Comparison of ENCODE assay signal across 8 cellular contexts in the genomic region with DNA sequence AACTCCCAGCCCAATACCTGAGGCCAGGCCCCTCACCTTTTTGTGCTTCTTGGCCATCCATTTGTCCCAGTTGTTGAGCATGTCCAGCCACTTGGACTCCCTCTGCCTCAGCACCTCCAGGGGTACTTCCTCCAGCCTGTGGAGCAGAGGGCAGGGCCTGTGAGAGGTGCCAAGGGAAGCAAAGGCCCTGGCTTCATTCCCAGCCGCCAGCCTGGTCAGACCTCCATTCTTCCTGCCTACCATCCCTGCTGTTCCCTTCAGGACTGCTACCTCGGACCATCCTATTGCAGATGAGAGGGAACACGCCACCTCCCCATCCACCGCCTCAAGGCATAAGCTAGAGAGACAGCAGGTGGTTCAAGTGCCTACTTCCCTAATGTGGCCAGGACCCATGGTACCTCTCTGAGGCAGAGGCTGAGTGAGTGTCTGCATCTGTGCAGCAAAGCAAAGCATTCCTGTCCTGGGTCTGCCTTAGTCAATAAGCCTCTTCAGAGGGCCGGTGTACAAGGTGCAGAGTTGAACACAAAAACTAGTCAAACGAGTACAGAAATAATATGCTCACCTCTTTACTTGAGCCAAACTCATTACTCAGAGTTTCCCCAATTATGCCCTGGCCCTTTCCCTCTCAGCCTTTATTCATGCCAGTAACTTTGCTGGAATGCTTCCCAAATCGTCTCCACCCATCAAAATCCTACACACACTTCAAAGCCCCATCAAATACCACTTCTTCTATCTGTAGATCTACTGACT. TPM values are rescaled to one million over a fixed set of nuclear protein-coding genes. Genes with fewer than 3 reads are reported as not detected.
DNase-seq lines count a peak whose midpoint lies in the region; ATAC-seq and TF ChIP-seq lines count a peak whose summit lies in the region.

No MANE protein-coding gene starts in this region.

- peaks cover 86% of the 10 kb centered on the region for H3K4me1 Mint-ChIP-seq in activated CD4-positive, alpha-beta memory T cell treated with anti-CD3 and anti-CD28 coated beads, Interleukin-2, amount 10 ng/mL, durations not matched to agents 7 days and 5 days

- intact Hi-C loops in right cardiac atrium (cut with DNase I): no loop called here

- no peak overlapping the region for H3K4me2 ChIP-seq in SK-N-SH

- 90% methylated on average over 7 of the region's 7 CpGs for WGBS in SK-N-SH (ENCODE audit: low lambda C conversion rate)
- 67% methylated on average over 7 of the region's 7 CpGs for WGBS in right cardiac atrium

- H3K36me3 ChIP-seq in SK-N-SH (replicated peaks in 1 of 2; ENCODE audit: control insufficient read depth in 1 of 2, insufficient read depth in 2 of 2, low read length in 1 of 2) (peaks cover 0 to 5% of the 10 kb centered on the region in 2 experiments), thoracic aorta (peaks cover 4% of the 10 kb centered on the region)

- H3K4me3 ChIP-seq in SK-N-SH (ENCODE audit: low read depth in 2 of 2, low read length in 1 of 2) (no peak overlapping the region), right cardiac atrium (ENCODE audit: low read length) (no peak overlapping the region), thoracic aorta (peak overlapping the region; percentile 4)

- peaks cover 59% of the 10 kb centered on the region for H3K36me3 Mint-ChIP-seq in activated CD4-positive, alpha-beta memory T cell treated with anti-CD3 and anti-CD28 coated beads, Interleukin-2, amount 10 ng/mL, durations not matched to agents 7 days and 5 days (ENCODE audit: low read depth)

- H3K9me3 ChIP-seq in SK-N-SH (no peaks in the 10 kb centered on the region), right cardiac atrium (ENCODE audit: control insufficient read depth, low read length) (no peaks in the 10 kb centered on the region), thoracic aorta (no peaks in the 10 kb centered on the region)

- no peak overlapping the region for H3K9ac ChIP-seq in SK-N-SH

- H3K9me2 ChIP-seq in SK-N-SH: no peaks in the 10 kb centered on the region

- CTCF ChIA-PET in SK-N-SH (lab: Yijun Ruan, JAX): interaction anchor here (1.0 to 1.6 kb wide), 4 partner anchors 12 to 83 kb away, joined by 3 to 9 read pairs (median 4); partner anchors contain the start of genes CASTOR1 and RNF215
- CTCF ChIA-PET in activated CD4-positive, alpha-beta memory T cell treated with anti-CD3 and anti-CD28 coated beads, Interleukin-2, amount 10 ng/mL, durations not matched to agents 7 days and 5 days (lab: Charles Lee): interaction anchor here (2.5 to 9.3 kb wide), 3 partner anchors 15 to 120 kb away, joined by 9 to 89 read pairs (median 9); partner anchors contain the start of genes CASTOR1 and TBC1D10A

- peaks cover 44% of the 10 kb centered on the region for H3K79me2 ChIP-seq in SK-N-SH (ENCODE audit: insufficient read depth)

- TF ChIP-seq CTCF in SK-N-SH (IDR thresholded peaks at IDR 0.05) (no peak), thoracic aorta (IDR thresholded peaks at IDR 0.05) (no peak)

- H3K27ac ChIP-seq in SK-N-SH (ENCODE audit: low read depth in 2 of 2, low read length in 1 of 2): no peak overlapping the region
- peak overlapping the region; percentile 77 for H3K27ac ChIP-seq in right cardiac atrium (ENCODE audit: low read length)
- H3K27ac ChIP-seq in thoracic aorta: peak overlapping the region; percentile 81 to 83

- peak overlapping the region; percentile 78 for H3K4me3 Mint-ChIP-seq in activated CD4-positive, alpha-beta memory T cell treated with anti-CD3 and anti-CD28 coated beads, Interleukin-2, amount 10 ng/mL, durations not matched to agents 7 days and 5 days

- H3K9me3 Mint-ChIP-seq in activated CD4-positive, alpha-beta memory T cell treated with anti-CD3 and anti-CD28 coated beads, Interleukin-2, amount 10 ng/mL, durations not matched to agents 7 days and 5 days: no peaks in the 10 kb centered on the region

- peaks cover 5 to 12% of the 10 kb centered on the region in 2 experiments; a peak in 1 of 4 replicates for H3K4me1 ChIP-seq in SK-N-SH (ENCODE audit: control insufficient read depth in 1 of 2, insufficient read depth in 2 of 2, low read depth in 1 of 2, low read length in 1 of 2)
- peaks cover 47% of the 10 kb centered on the region for H3K4me1 ChIP-seq in right cardiac atrium (ENCODE audit: control insufficient read depth, insufficient read depth, low read length)
- peaks cover 68 to 88% of the 10 kb centered on the region in 2 donors for H3K4me1 ChIP-seq in thoracic aorta (ENCODE audit: control insufficient read depth in 1 of 2, low read depth in 2 of 2)

- H3K27me3 Mint-ChIP-seq in activated CD4-positive, alpha-beta memory T cell treated with anti-CD3 and anti-CD28 coated beads, Interleukin-2, amount 10 ng/mL, durations not matched to agents 7 days and 5 days: no peaks in the 10 kb centered on the region

- no peak for TF ChIP-seq EP300 in SK-N-SH (IDR thresholded peaks at IDR 0.05; ENCODE audit: borderline replicate concordance in 1 of 2, low read depth in 1 of 2, low read length in 1 of 2)

- ATAC-seq in SK-N-SH treated with all-trans-retinoic acid at 6 μM for 48 hours (peak; percentile 26), right cardiac atrium (peak; percentile 4 to 45), thoracic aorta (ENCODE audit: insufficient number of reproducible peaks, low FRiP score, low read depth) (no peak), HG02840 (IDR thresholded peaks at IDR 0.05; ENCODE audit: low FRiP score, unreplicated experiment) (no peak)

- POLR2A ChIA-PET in SK-N-SH (lab: Yijun Ruan, JAX): no interaction called here
- POLR2A ChIA-PET in activated CD4-positive, alpha-beta memory T cell treated with anti-CD3 and anti-CD28 coated beads, Interleukin-2, amount 10 ng/mL, durations not matched to agents 7 days and 5 days (lab: Charles Lee): interaction anchor here (0.7 to 15.7 kb wide), 12 partner anchors 8 to 120 kb away, joined by 3 to 229 read pairs (median 4); partner anchors contain the start of genes CASTOR1, CCDC157, RNF215 and SF3A1

- no peak overlapping the region for H2AFZ ChIP-seq in SK-N-SH (ENCODE audit: low read depth)

- no peak for TF ChIP-seq RAD21 in SK-N-SH (IDR thresholded peaks at IDR 0.05; ENCODE audit: low read length)

- H4K20me1 ChIP-seq in SK-N-SH (ENCODE audit: insufficient read depth): peaks cover 24% of the 10 kb centered on the region

- H3K27me3 ChIP-seq in SK-N-SH (ENCODE audit: insufficient read depth): no peaks in the 10 kb centered on the region
- no peaks in the 10 kb centered on the region for H3K27me3 ChIP-seq in right cardiac atrium (ENCODE audit: control insufficient read depth, insufficient read depth)
- H3K27me3 ChIP-seq in thoracic aorta (replicated peaks; ENCODE audit: insufficient read depth): no peaks in the 10 kb centered on the region

- DNase-seq in SK-N-SH (no peak), right cardiac atrium (peak in 2 of 3 donors; percentile 70 to 72), thoracic aorta (ENCODE audit: low spot score) (no peak), NCI-H1092 treated with DMSO at 0.1 percent for 48 hours (lab: John Stamatoyannopoulos, UW) (no peak), NCI-H1048 (lab: John Stamatoyannopoulos, UW) (no peak)
- DNase-seq in activated CD4-positive, alpha-beta memory T cell treated with anti-CD3 and anti-CD28 coated beads, Interleukin-2, amount 10 ng/mL, durations not matched to agents 7 days and 5 days: no peak

- H3F3A ChIP-seq in SK-N-SH (replicated peaks; ENCODE audit: insufficient read depth): no peaks in the 10 kb centered on the region

- peak overlapping the region; percentile 96 for H3K27ac Mint-ChIP-seq in activated CD4-positive, alpha-beta memory T cell treated with anti-CD3 and anti-CD28 coated beads, Interleukin-2, amount 10 ng/mL, durations not matched to agents 7 days and 5 days

TF ChIP-seq in SK-N-SH, 30 proteins besides CTCF, POLR2A, EP300 and RAD21 (continues in another document):
- TF ChIP-seq ELF1 (IDR thresholded peaks at IDR 0.05): no peak

RNA-seq across cellular contexts. Expression of gene CASTOR1, which starts 15.4 kb away (rescaled TPM):
- polyA plus RNA-seq in SK-N-SH (2012; rRNA removed): 14.4 and 17.4 TPM in 2 replicates
- 4.5 and 8.5 TPM in 2 replicates for polyA plus RNA-seq in SK-N-SH (2012; cell fraction: cytosol; rRNA removed)
- 29.2 and 38.1 TPM in 2 replicates for polyA plus RNA-seq in SK-N-SH (2012; cell fraction: nucleus; rRNA removed)
- total RNA-seq in activated CD4-positive, alpha-beta memory T cell treated with anti-CD3 and anti-CD28 coated beads, Interleukin-2, amount 10 ng/mL, durations not matched to agents 7 days and 5 days: 10 to 100 TPM; 14.2 to 14.6 TPM
- 1 to 10 TPM; 7.0 to 9.0 (median 7.4) TPM for total RNA-seq in right cardiac atrium
- polyA plus RNA-seq in right cardiac atrium: 6.4 TPM
- 10 to 100 TPM in 1 of 2 donors, 1 to 10 TPM in 1; 7.5 to 22.6 TPM for total RNA-seq in thoracic aorta

RNA-seq across cellular contexts. Expression of gene TBC1D10A, which starts 22.1 kb away (rescaled TPM):
- 15.3 and 16.5 TPM in 2 replicates for polyA plus RNA-seq in SK-N-SH (2012; rRNA removed)
- polyA plus RNA-seq in SK-N-SH (2012; cell fraction: cytosol; rRNA removed): 6.5 and 9.7 TPM in 2 replicates
- polyA plus RNA-seq in SK-N-SH (2012; cell fraction: nucleus; rRNA removed): 27.1 and 28.3 TPM in 2 replicates
- total RNA-seq in activated CD4-positive, alpha-beta memory T cell treated with anti-CD3 and anti-CD28 coated beads, Interleukin-2, amount 10 ng/mL, durations not matched to agents 7 days and 5 days: 10 to 100 TPM; 37.9 to 41.6 TPM
- total RNA-seq in right cardiac atrium: 1 to 10 TPM; 5.6 to 9.1 (median 8.5) TPM
- 5.4 TPM for polyA plus RNA-seq in right cardiac atrium
- total RNA-seq in thoracic aorta: 10 to 100 TPM; 31.5 to 54.2 TPM

RNA-seq across cellular contexts. Expression of gene OSM, which starts 38.0 kb away (rescaled TPM):
- not detected in 2 replicates for polyA plus RNA-seq in SK-N-SH (2012; rRNA removed)
- polyA plus RNA-seq in SK-N-SH (2012; cell fraction: cytosol; rRNA removed): not detected in 2 replicates
- 0.02 and 0.12 TPM in 2 replicates for polyA plus RNA-seq in SK-N-SH (2012; cell fraction: nucleus; rRNA removed)
- total RNA-seq in activated CD4-positive, alpha-beta memory T cell treated with anti-CD3 and anti-CD28 coated beads, Interleukin-2, amount 10 ng/mL, durations not matched to agents 7 days and 5 days: 100 to 1,000 TPM; 103 to 107 TPM
- total RNA-seq in right cardiac atrium: 1 to 10 TPM in 1 of 4 donors, under 1 TPM in 3; 0.17 to 1.5 (median 0.26) TPM
- 0.81 TPM for polyA plus RNA-seq in right cardiac atrium
- total RNA-seq in thoracic aorta: 10 to 100 TPM in 1 of 2 donors, 1 to 10 TPM in 1; 3.5 to 27.1 TPM

RNA-seq across cellular contexts. Expression of gene SF3A1, which starts 52.0 kb away (rescaled TPM):
- polyA plus RNA-seq in SK-N-SH (2012; rRNA removed): 37.5 and 75.2 TPM in 2 replicates
- polyA plus RNA-seq in SK-N-SH (2012; cell fraction: cytosol; rRNA removed): 57.9 and 75.1 TPM in 2 replicates
- polyA plus RNA-seq in SK-N-SH (2012; cell fraction: nucleus; rRNA removed): 121 and 150 TPM in 2 replicates
- 100 to 1,000 TPM; 225 to 226 TPM for total RNA-seq in activated CD4-positive, alpha-beta memory T cell treated with anti-CD3 and anti-CD28 coated beads, Interleukin-2, amount 10 ng/mL, durations not matched to agents 7 days and 5 days
- 100 to 1,000 TPM; 105 to 110 (median 108) TPM for total RNA-seq in right cardiac atrium
- 16.2 TPM for polyA plus RNA-seq in right cardiac atrium
- total RNA-seq in thoracic aorta: 10 to 100 TPM; 56.7 to 77.0 TPM

RNA-seq across cellular contexts. Expression of gene CCDC157, which starts 52.1 kb away (rescaled TPM):
- polyA plus RNA-seq in SK-N-SH (2012; rRNA removed) (5.8 and 7.9 TPM in 2 replicates), right cardiac atrium (0.66 TPM)
- 3.3 and 5.5 TPM in 2 replicates for polyA plus RNA-seq in SK-N-SH (2012; cell fraction: cytosol; rRNA removed)
- 8.3 and 9.8 TPM in 2 replicates for polyA plus RNA-seq in SK-N-SH (2012; cell fraction: nucleus; rRNA removed)
- 1 to 10 TPM; 3.2 to 3.6 TPM for total RNA-seq in activated CD4-positive, alpha-beta memory T cell treated with anti-CD3 and anti-CD28 coated beads, Interleukin-2, amount 10 ng/mL, durations not matched to agents 7 days and 5 days
- total RNA-seq in right cardiac atrium (1 to 10 TPM in 3 of 4 donors, under 1 TPM in 1; 0.47 to 2.1 (median 1.4) TPM), thoracic aorta (1 to 10 TPM in 1 of 2 donors, under 1 TPM in 1; 0.27 to 2.9 TPM)

Comparison
In these comparisons a context has a peak if more than half of its experiments do, and no peak if none do; other contexts are left out.
1. ATAC-seq: peak in SK-N-SH treated with all-trans-retinoic acid at 6 μM for 48 hours (single experiment) and right cardiac atrium (2 of 2); none in thoracic aorta (single experiment) and HG02840 (single experiment).
2. DNase-seq: peak in right cardiac atrium (2 of 3); none in SK-N-SH (single experiment), activated CD4-positive, alpha-beta memory T cell treated with anti-CD3 and anti-CD28 coated beads, Interleukin-2, amount 10 ng/mL, durations not matched to agents 7 days and 5 days (single experiment), thoracic aorta (single experiment), NCI-H1092 treated with DMSO at 0.1 percent for 48 hours (single experiment) and NCI-H1048 (single experiment).
3. H3K27ac ChIP-seq: peak in right cardiac atrium (single experiment) and thoracic aorta (2 of 2); none in SK-N-SH (0 of 2).